In the genomic region with DNA sequence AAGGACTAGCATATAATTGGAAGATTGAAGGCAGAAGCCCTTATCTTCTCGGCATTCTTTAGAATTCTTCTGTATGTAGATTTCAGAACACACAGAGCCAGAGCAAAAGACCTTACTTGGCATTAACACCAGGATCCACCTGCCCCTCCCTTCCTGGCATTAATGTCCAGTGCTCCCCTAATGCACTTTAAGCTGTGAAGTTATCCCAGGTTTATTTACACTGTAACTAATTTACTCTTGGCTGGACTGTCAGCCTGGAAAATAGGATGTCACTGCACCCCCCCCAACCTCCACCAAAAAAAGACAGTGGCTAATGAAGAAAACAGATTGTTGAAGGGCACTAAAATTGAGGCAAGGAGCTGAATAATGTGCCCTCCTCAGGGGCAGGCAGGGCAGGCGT, we compare ENCODE assay signal across 25 cellular contexts. TPM values are rescaled to one million over a fixed set of nuclear protein-coding genes. Genes with fewer than 3 reads are reported as not detected.
DNase-seq lines count a peak whose midpoint lies in the region; ATAC-seq and TF ChIP-seq lines count a peak whose summit lies in the region.
"Had no signal": no experiment of that assay in that cellular context is flagged by ENCODE, and none has a peak within 500 bp of the region (broad histone marks: within the 10 kb centered on the region; RNA-seq: fewer than 3 reads in every experiment).

No MANE protein-coding gene starts in this region.

- peak overlapping the region in 1 of 4 donors; percentile 52 for H3K4me3 Mint-ChIP-seq in CD4-positive, CD25-positive, alpha-beta regulatory T cell
- no peak overlapping the region for H3K4me3 Mint-ChIP-seq in nephron
- H3K4me3 Mint-ChIP-seq: activated CD4-positive, alpha-beta T cell treated with anti-CD3 and anti-CD28 coated beads, Interleukin-2, amount 10 ng/mL, durations not matched to agents 7 days and 5 days; activated naive CD8-positive, alpha-beta T cell; natural killer cell had no signal

- no peaks in the 10 kb centered on the region for H3K36me3 Mint-ChIP-seq in CD4-positive, CD25-positive, alpha-beta regulatory T cell
- peaks cover 5% of the 10 kb centered on the region for H3K36me3 Mint-ChIP-seq in nephron (ENCODE audit: low read depth)
- H3K36me3 Mint-ChIP-seq: activated naive CD8-positive, alpha-beta T cell; natural killer cell had no signal

- H3K36me3 ChIP-seq in CD4-positive, CD25-positive, alpha-beta regulatory T cell (ENCODE audit: control insufficient read depth, insufficient read depth, low read length), result no peaks in the 10 kb centered on the region
- no peaks in the 10 kb centered on the region for H3K36me3 ChIP-seq in ascending aorta
- peaks cover 8 to 13% of the 10 kb centered on the region in 2 donors for H3K36me3 ChIP-seq in stomach smooth muscle (ENCODE audit: control insufficient read depth in 2 of 2, insufficient read depth in 2 of 2, low read length in 2 of 2)

- no peak overlapping the region for H3K4me3 ChIP-seq in CD4-positive, CD25-positive, alpha-beta regulatory T cell (ENCODE audit: low read depth, low read length)
- H3K4me3 ChIP-seq in ascending aorta (no peak overlapping the region), stomach smooth muscle (ENCODE audit: low read length in 2 of 2) (peak overlapping the region; percentile 9 to 22)
- H3K4me3 ChIP-seq: SK-N-MC had no signal

- H3K4me1 ChIP-seq in CD4-positive, CD25-positive, alpha-beta regulatory T cell (ENCODE audit: control insufficient read depth, insufficient read depth, low read length, poor library complexity, severe bottlenecking), result no peaks in the 10 kb centered on the region
- peaks cover 0 to 24% of the 10 kb centered on the region in 2 donors for H3K4me1 ChIP-seq in ascending aorta
- peaks cover 68% of the 10 kb centered on the region for H3K4me1 ChIP-seq in stomach smooth muscle (ENCODE audit: control insufficient read depth, insufficient read depth, low read length)

- H3K9ac ChIP-seq in stomach smooth muscle (ENCODE audit: low read length in 2 of 2), result peak overlapping the region in 1 of 2 donors; percentile 7

- no peaks in the 10 kb centered on the region for H3K27me3 ChIP-seq in CD4-positive, CD25-positive, alpha-beta regulatory T cell (ENCODE audit: control insufficient read depth, insufficient read depth, low read length)
- H3K27me3 ChIP-seq in ascending aorta (no peaks in the 10 kb centered on the region), stomach smooth muscle (ENCODE audit: control insufficient read depth in 1 of 2, insufficient read depth in 2 of 2, low read length in 2 of 2) (no peaks in the 10 kb centered on the region)

- no peaks in the 10 kb centered on the region for H3K9me3 Mint-ChIP-seq in CD4-positive, CD25-positive, alpha-beta regulatory T cell
- H3K9me3 Mint-ChIP-seq in nephron, result no peaks in the 10 kb centered on the region
- H3K9me3 Mint-ChIP-seq: activated CD4-positive, alpha-beta T cell treated with anti-CD3 and anti-CD28 coated beads, Interleukin-2, amount 10 ng/mL, durations not matched to agents 7 days and 5 days; activated T-helper 2 cell treated with anti-CD3 and anti-CD28 coated beads, Interferon-gamma antibody, Interleukin-2, Interleukin-4, amounts not matched to agents 10 μg/mL and 5 μg/mL and 100 μg/mL, durations not matched to agents 14 hours and 24 hours and 36 hours; natural killer cell had no signal

- TF ChIP-seq CTCF in ascending aorta (IDR thresholded peaks at IDR 0.05) (no peak), nephron (IDR thresholded peaks at IDR 0.05; ENCODE audit: unreplicated experiment in 3 of 3) (no peak)

- DNase-seq in CD4-positive, CD25-positive, alpha-beta regulatory T cell, result no peak
- DNase-seq in ascending aorta (ENCODE audit: low spot score in 2 of 2), result no peak
- no peak for DNase-seq in activated CD4-positive, alpha-beta T cell treated with anti-CD3 and anti-CD28 coated beads for 48 hours
- DNase-seq in SIG-M5 (lab: John Stamatoyannopoulos, UW), result no peak
- DNase-seq: activated CD4-positive, alpha-beta T cell treated with anti-CD3 and anti-CD28 coated beads, Interleukin-2, amount 10 ng/mL, durations not matched to agents 7 days and 5 days; DMS153; effector memory CD4-positive, alpha-beta T cell; HCEC 1CT; kidney glomerular epithelial cell; midbrain; natural killer cell; NCI-H510A; small intestine; stimulated activated CD4-positive, alpha-beta T cell treated with anti-CD3 and anti-CD28 coated beads, Interleukin-2, amount 100 ng/mL, for 48 hours; stimulated activated naive CD4-positive, alpha-beta T cell; T-helper 2 cell had no signal

- peaks cover 4% of the 10 kb centered on the region for H3K27me3 Mint-ChIP-seq in CD4-positive, CD25-positive, alpha-beta regulatory T cell
- no peaks in the 10 kb centered on the region for H3K27me3 Mint-ChIP-seq in nephron (ENCODE audit: low read depth)
- H3K27me3 Mint-ChIP-seq: activated CD4-positive, alpha-beta T cell treated with anti-CD3 and anti-CD28 coated beads, Interleukin-2, amount 10 ng/mL, durations not matched to agents 7 days and 5 days; activated naive CD8-positive, alpha-beta T cell had no signal

- ATAC-seq in CD4-positive, CD25-positive, alpha-beta regulatory T cell (ENCODE audit: low read depth in 2 of 2), result no peak
- ATAC-seq in HG03457 (IDR thresholded peaks at IDR 0.05; ENCODE audit: unreplicated experiment) (no peak), GM19467 (IDR thresholded peaks at IDR 0.05; ENCODE audit: unreplicated experiment) (no peak)
- ATAC-seq: natural killer cell had no signal

- peaks cover 0 to 17% (median 2%) of the 10 kb centered on the region in 4 donors for H3K4me1 Mint-ChIP-seq in CD4-positive, CD25-positive, alpha-beta regulatory T cell
- peaks cover 82% of the 10 kb centered on the region for H3K4me1 Mint-ChIP-seq in nephron

- H3K27ac Mint-ChIP-seq in CD4-positive, CD25-positive, alpha-beta regulatory T cell, result peak overlapping the region in 2 of 3 donors; percentile 65 to 76
- peak overlapping the region in 2 of 3 experiments; percentile 53 to 63 for H3K27ac Mint-ChIP-seq in nephron
- H3K27ac Mint-ChIP-seq: activated CD4-positive, alpha-beta T cell treated with anti-CD3 and anti-CD28 coated beads, Interleukin-2, amount 10 ng/mL, durations not matched to agents 7 days and 5 days; activated naive CD8-positive, alpha-beta T cell; activated T-helper 2 cell treated with anti-CD3 and anti-CD28 coated beads, Interferon-gamma antibody, Interleukin-2, Interleukin-4, amounts not matched to agents 10 μg/mL and 5 μg/mL and 100 μg/mL, durations not matched to agents 14 hours and 24 hours and 36 hours; natural killer cell; progenitor cell of endocrine pancreas had no signal

- no peaks in the 10 kb centered on the region for H3K9me3 ChIP-seq in CD4-positive, CD25-positive, alpha-beta regulatory T cell (ENCODE audit: control insufficient read depth in 2 of 2, low read length in 2 of 2)
- H3K9me3 ChIP-seq in ascending aorta, result no peaks in the 10 kb centered on the region
- H3K9me3 ChIP-seq in stomach smooth muscle (ENCODE audit: control insufficient read depth in 2 of 2, low read length in 2 of 2), result no peaks in the 10 kb centered on the region

- no peak overlapping the region for H3K27ac ChIP-seq in CD4-positive, CD25-positive, alpha-beta regulatory T cell (ENCODE audit: insufficient read depth, low read length, poor library complexity, severe bottlenecking)
- H3K27ac ChIP-seq in ascending aorta (peak overlapping the region; percentile 19 to 36), stomach smooth muscle (ENCODE audit: low read length) (peak overlapping the region; percentile 66)
- H3K27ac ChIP-seq: SK-N-MC, VCaP had no signal

- intact Hi-C loops in ascending aorta (cut with DNase I), result no loop called here

RNA-seq across cellular contexts. Expression of a gene that starts 30.1 kb away (rescaled TPM):
- total RNA-seq in CD4-positive, CD25-positive, alpha-beta regulatory T cell, result 0.35 TPM
- not detected for polyA plus RNA-seq in CD4-positive, CD25-positive, alpha-beta regulatory T cell
- total RNA-seq in ascending aorta, result 394 TPM
- total RNA-seq: activated CD4-positive, alpha-beta T cell treated with anti-CD3 and anti-CD28 coated beads, Interleukin-2, amount 10 ng/mL, durations not matched to agents 7 days and 5 days had no signal

Comparison
In these comparisons a context has a peak if more than half of its experiments do, and no peak if none do; other contexts are left out.
1. H3K4me3 ChIP-seq: peak in stomach smooth muscle (2 of 2); none in CD4-positive, CD25-positive, alpha-beta regulatory T cell (single experiment) and ascending aorta (0 of 2).
2. RNA of a gene that starts 30.1 kb away (total RNA-seq): 394 TPM in ascending aorta (single experiment); 0.35 TPM in CD4-positive, CD25-positive, alpha-beta regulatory T cell (single experiment); every median in the first group is over 100 times any median in the second.